Comparison of ENCODE assay signal across 7 cellular contexts in genomic region chr6:17580518-17581048, GRCh38. TPM values are rescaled to one million over a fixed set of nuclear protein-coding genes. Genes with fewer than 3 reads are reported as not detected.
DNase-seq lines count a peak whose midpoint lies in the region; ATAC-seq and TF ChIP-seq lines count a peak whose summit lies in the region.

No MANE protein-coding gene starts in this region.

- H3K9me3 ChIP-seq in ectodermal cell (ENCODE audit: control insufficient read depth, low read length), result peaks cover 2% of the 10 kb centered on the region
- H3K9me3 ChIP-seq in mononuclear cell (ENCODE audit: low read depth, low read length), result peaks cover 7% of the 10 kb centered on the region
- H3K9me3 ChIP-seq in transverse colon, result no peaks in the 10 kb centered on the region

- no peak for TF ChIP-seq POLR2A in transverse colon (IDR thresholded peaks at IDR 0.05)

- H3K36me3 ChIP-seq in ectodermal cell (ENCODE audit: control insufficient read depth, insufficient read depth, low read length) (no peaks in the 10 kb centered on the region), transverse colon (no peaks in the 10 kb centered on the region)

- peak; percentile 34 for DNase-seq in transverse colon
- DNase-seq in NCI-H526 treated with DMSO at 0.1 percent for 48 hours (lab: John Stamatoyannopoulos, UW), result no peak
- no peak for DNase-seq in Kasumi-1 (lab: John Stamatoyannopoulos, UW)

- no peak for TF ChIP-seq CTCF in transverse colon (IDR thresholded peaks at IDR 0.05)

- no peaks in the 10 kb centered on the region for H3K4me1 ChIP-seq in ectodermal cell (ENCODE audit: control insufficient read depth, insufficient read depth, low read length)
- no peaks in the 10 kb centered on the region for H3K4me1 ChIP-seq in mononuclear cell (ENCODE audit: insufficient read depth, low read length)
- H3K4me1 ChIP-seq in transverse colon, result peaks cover 3 to 21% (median 7%) of the 10 kb centered on the region in 4 donors

- intact Hi-C loops in transverse colon (cut with DNase I; ENCODE audit: low total_unique reads), result loop anchor here (10.0 kb wide), 1 partner anchor 106 kb away; no protein-coding TSS in a partner anchor

- peak overlapping the region; percentile 33 for H3K4me3 ChIP-seq in ectodermal cell (ENCODE audit: insufficient read depth, low read depth, low read length)
- peak overlapping the region; percentile 37 for H3K4me3 ChIP-seq in mononuclear cell (ENCODE audit: low read length)
- H3K4me3 ChIP-seq in transverse colon, result peak overlapping the region; percentile 36 to 64 (median 52)

- H3K27me3 ChIP-seq in ectodermal cell (ENCODE audit: control insufficient read depth, insufficient read depth, low read length, poor library complexity, severe bottlenecking), result no peaks in the 10 kb centered on the region
- peaks cover 2% of the 10 kb centered on the region for H3K27me3 ChIP-seq in mononuclear cell (ENCODE audit: insufficient read depth, low read length)
- no peaks in the 10 kb centered on the region for H3K27me3 ChIP-seq in transverse colon

- in situ Hi-C loops in transverse colon (cut with MboI; ENCODE audit: low pct_ligation_motif_present in 1 of 4, low pct_unique_long_range_greater_than_20kb in 1 of 4, low sequenced_read_pairs in 3 of 4), result loop anchor here in 3 of 4 donors (5.0 to 25.0 kb wide), 6 partner anchors 232 to 557 kb away; partner anchors contain the start of genes NHLRC1 (in 1 of the 3) and RBM24 (in 1 of the 3)

- H3K27ac ChIP-seq in ectodermal cell (ENCODE audit: insufficient read depth, low read depth, low read length, poor library complexity, severe bottlenecking), result no peak overlapping the region
- peak overlapping the region; percentile 64 to 86 (median 78) for H3K27ac ChIP-seq in transverse colon

- ATAC-seq in GM21619 (IDR thresholded peaks at IDR 0.05; ENCODE audit: unreplicated experiment) (peak; percentile 49), SK-N-SH treated with all-trans-retinoic acid at 6 μM for 48 hours (peak; percentile 89)

- WGBS in ectodermal cell, 2 experiments, result 52% methylated on average over 53 of the region's 53 CpGs
- WGBS in transverse colon (ENCODE audit: low coverage in 1 of 2), 2 donors, result 39% methylated on average over 34 of the region's 53 CpGs; no CpG with 5 or more reads in 1 of the 2 donors

- no peak for TF ChIP-seq EP300 in transverse colon (IDR thresholded peaks at IDR 0.05; ENCODE audit: low read depth)

TF ChIP-seq in SK-N-SH treated with all-trans-retinoic acid at 6 μM for 48 hours, 23 proteins besides CTCF, POLR2A, EP300 and RAD21:
- no peak for TF ChIP-seq ZNF565 (CRISPR knock-in tag; conservative IDR thresholded peaks at IDR 0.05; ENCODE audit: low read depth)
- no peak for TF ChIP-seq ZFP3 (CRISPR knock-in tag; IDR thresholded peaks at IDR 0.05)
- TF ChIP-seq PATZ1 (CRISPR knock-in tag; IDR thresholded peaks at IDR 0.05; ENCODE audit: borderline replicate concordance), result no peak
- TF ChIP-seq ISL1 (CRISPR knock-in tag; IDR thresholded peaks at IDR 0.05), result no peak
- TF ChIP-seq TSHZ2 (CRISPR knock-in tag; IDR thresholded peaks at IDR 0.05), result no peak
- TF ChIP-seq RARB (CRISPR knock-in tag; IDR thresholded peaks at IDR 0.05), result no peak
- no peak for TF ChIP-seq ARNTL (CRISPR knock-in tag; IDR thresholded peaks at IDR 0.05; ENCODE audit: borderline replicate concordance, low read depth)
- no peak for TF ChIP-seq TOX (CRISPR knock-in tag; IDR thresholded peaks at IDR 0.05; ENCODE audit: borderline replicate concordance)
- TF ChIP-seq SNAI2 (CRISPR knock-in tag; IDR thresholded peaks at IDR 0.05), result no peak
- TF ChIP-seq, protein P1, sequence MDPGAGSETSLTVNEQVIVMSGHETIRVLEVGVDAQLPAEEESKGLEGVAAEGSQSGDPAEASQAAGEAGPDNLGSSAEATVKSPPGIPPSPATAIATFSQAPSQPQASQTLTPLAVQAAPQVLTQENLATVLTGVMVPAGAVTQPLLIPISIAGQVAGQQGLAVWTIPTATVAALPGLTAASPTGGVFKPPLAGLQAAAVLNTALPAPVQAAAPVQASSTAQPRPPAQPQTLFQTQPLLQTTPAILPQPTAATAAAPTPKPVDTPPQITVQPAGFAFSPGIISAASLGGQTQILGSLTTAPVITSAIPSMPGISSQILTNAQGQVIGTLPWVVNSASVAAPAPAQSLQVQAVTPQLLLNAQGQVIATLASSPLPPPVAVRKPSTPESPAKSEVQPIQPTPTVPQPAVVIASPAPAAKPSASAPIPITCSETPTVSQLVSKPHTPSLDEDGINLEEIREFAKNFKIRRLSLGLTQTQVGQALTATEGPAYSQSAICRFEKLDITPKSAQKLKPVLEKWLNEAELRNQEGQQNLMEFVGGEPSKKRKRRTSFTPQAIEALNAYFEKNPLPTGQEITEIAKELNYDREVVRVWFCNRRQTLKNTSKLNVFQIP (CRISPR knock-in tag; IDR thresholded peaks at IDR 0.05; ENCODE audit: borderline replicate concordance, low read depth), result no peak
- no peak for TF ChIP-seq GLIS3 (CRISPR knock-in tag; IDR thresholded peaks at IDR 0.05)
- TF ChIP-seq ZC3H10 (CRISPR knock-in tag; IDR thresholded peaks at IDR 0.05), result no peak
- TF ChIP-seq PPARA (CRISPR knock-in tag; IDR thresholded peaks at IDR 0.05; ENCODE audit: borderline replicate concordance), result no peak

RNA-seq across cellular contexts. Expression of gene FAM8A1, which starts 19.5 kb away (rescaled TPM):
- polyA plus RNA-seq in ectodermal cell (2013, experiment 1 of 4), result 15.7 TPM
- 15.6 TPM for polyA plus RNA-seq in ectodermal cell (2013, experiment 2 of 4)
- 15.9 TPM for polyA plus RNA-seq in ectodermal cell (2013, experiment 3 of 4)
- polyA plus RNA-seq in ectodermal cell (2013, experiment 4 of 4), result 16.5 TPM
- total RNA-seq in mononuclear cell, result 25.7 TPM
- 10 to 100 TPM in 3 of 4 donors, 1 to 10 TPM in 1; 8.8 to 60.8 (median 49.9) TPM for total RNA-seq in transverse colon
